In the genomic region with DNA sequence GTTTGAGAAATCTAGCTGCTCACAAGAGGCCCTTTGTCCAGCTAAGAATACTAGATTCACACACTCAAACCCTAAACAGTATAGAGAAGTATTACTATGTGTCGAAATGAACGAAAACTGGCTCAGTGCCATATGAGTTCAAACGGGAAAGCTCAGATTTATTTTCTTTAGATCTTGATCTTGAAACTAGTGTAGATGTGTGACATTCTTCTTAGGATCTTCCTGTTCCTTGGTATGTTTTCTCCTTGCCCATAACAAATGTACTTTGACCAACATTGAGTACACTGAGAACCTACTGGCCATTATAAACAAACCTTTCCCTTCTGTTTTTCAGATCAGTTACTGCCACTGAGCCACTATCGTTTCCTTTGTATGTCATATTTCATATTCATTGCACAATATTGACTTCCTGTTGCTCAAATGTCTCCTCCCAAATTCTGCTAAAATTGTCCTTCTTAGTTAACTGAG, we compare ENCODE assay signal across 13 cellular contexts. TPM values are rescaled to one million over a fixed set of nuclear protein-coding genes. Genes with fewer than 3 reads are reported as not detected.
DNase-seq lines count a peak whose midpoint lies in the region; ATAC-seq, FAIRE-seq and TF ChIP-seq lines count a peak whose summit lies in the region.
"Had no signal": no experiment of that assay in that cellular context is flagged by ENCODE, and none has a peak within 500 bp of the region (broad histone marks: within the 10 kb centered on the region; RNA-seq: fewer than 3 reads in every experiment).

No MANE protein-coding gene starts in this region.

- H3K27me3 ChIP-seq in HepG2 (ENCODE audit: control insufficient read depth in 1 of 2, insufficient read depth in 2 of 2, low read length in 2 of 2) (no peaks in the 10 kb centered on the region), upper lobe of left lung (no peaks in the 10 kb centered on the region)
- H3K27me3 ChIP-seq: BLaER1 had no signal

- no peak for TF ChIP-seq RAD21 in HepG2 (CRISPR knock-in tag; IDR thresholded peaks at IDR 0.05)

- TF ChIP-seq EP300 in HepG2 (IDR thresholded peaks at IDR 0.05; ENCODE audit: low read depth in 2 of 2, low read length in 2 of 2) (peak in 1 of 2 experiments; percentile 76; a peak in 2 of 4 replicates), HepG2 (CRISPR knock-in tag; IDR thresholded peaks at IDR 0.05; ENCODE audit: borderline replicate concordance) (peak; percentile 54; the same call in 1 of the 2 replicates), upper lobe of left lung (IDR thresholded peaks at IDR 0.05) (peak in 2 of 4 donors; percentile 50 to 68)

- peak; percentile 68 for ATAC-seq in HepG2
- ATAC-seq in upper lobe of left lung (ENCODE audit: low FRiP score in 2 of 2): peak; percentile 54 to 67

- no peaks in the 10 kb centered on the region for H4K20me1 ChIP-seq in HepG2 (ENCODE audit: insufficient read depth, low read length)
- H4K20me1 ChIP-seq: BLaER1 had no signal

- H3K4me3 Mint-ChIP-seq in activated naive CD4-positive, alpha-beta T cell treated with anti-CD3 and anti-CD28 coated beads, Interleukin-2, amount 50 U/mL, for 24 hours: peak overlapping the region; percentile 8
- H3K4me3 Mint-ChIP-seq: central memory CD8-positive, alpha-beta T cell had no signal

- TF ChIP-seq CTCF in astrocyte of the spinal cord (IDR thresholded peaks at IDR 0.05; ENCODE audit: low read depth, low read length): no peak
- no peak for TF ChIP-seq CTCF in HepG2 (CRISPR knock-in tag; IDR thresholded peaks at IDR 0.05)
- TF ChIP-seq CTCF in upper lobe of left lung (IDR thresholded peaks at IDR 0.05): peak in 1 of 6 experiments; percentile 4

- no peaks in the 10 kb centered on the region for H3K27me3 Mint-ChIP-seq in activated naive CD4-positive, alpha-beta T cell treated with anti-CD3 and anti-CD28 coated beads, Interleukin-2, amount 50 U/mL, for 24 hours

- peak overlapping the region; percentile 53 for H3K9ac ChIP-seq in HepG2 (ENCODE audit: insufficient read depth, low read depth, low read length)
- H3K9ac ChIP-seq: BLaER1 had no signal

- H3K9me3 Mint-ChIP-seq in activated naive CD4-positive, alpha-beta T cell treated with anti-CD3 and anti-CD28 coated beads, Interleukin-2, amount 50 U/mL, for 24 hours: no peaks in the 10 kb centered on the region
- H3K9me3 Mint-ChIP-seq: central memory CD8-positive, alpha-beta T cell; immature natural killer cell had no signal

- no peak for FAIRE-seq in HepG2 (lab: Jason Lieb, UNC)

- H3K9me3 ChIP-seq in HepG2 (ENCODE audit: low read length) (no peaks in the 10 kb centered on the region), upper lobe of left lung (no peaks in the 10 kb centered on the region)
- H3K9me3 ChIP-seq: BLaER1 had no signal

- H3K4me3 ChIP-seq in astrocyte of the spinal cord (ENCODE audit: low read depth, low read length) (no peak overlapping the region), HepG2 (replicated peaks in 1 of 3; ENCODE audit: insufficient read depth in 1 of 3, low read depth in 2 of 3, low read length in 3 of 3) (peak overlapping the region in 2 of 3 experiments; percentile 26 to 35; a peak in 4 of 6 replicates), upper lobe of left lung (peak overlapping the region in 2 of 4 donors; percentile 14 to 17)
- H3K4me3 ChIP-seq: BLaER1 had no signal

- in situ Hi-C loops in astrocyte of the spinal cord (cut with HindIII; ENCODE audit: low sequenced_read_pairs): no loop called here
- in situ Hi-C loops in HepG2 (cut with HindIII; ENCODE audit: extremely low pct_ligation_motif_present, low pct_unique_long_range_greater_than_20kb): no loop called here

- peak overlapping the region; percentile 62 for H3K4me2 ChIP-seq in HepG2 (ENCODE audit: low read depth, low read length)
- H3K4me2 ChIP-seq: BLaER1 had no signal

- intact Hi-C loops in HepG2 (cut with micrococcal nuclease; ENCODE audit: unreplicated experiment): loop anchor here (5.0 kb wide), 3 partner anchors 36 to 96 kb away; a partner anchor contains a TSS

- peaks cover 15% of the 10 kb centered on the region for H3K4me1 Mint-ChIP-seq in activated naive CD4-positive, alpha-beta T cell treated with anti-CD3 and anti-CD28 coated beads, Interleukin-2, amount 50 U/mL, for 24 hours

- CTCF ChIA-PET in HepG2 (lab: Yijun Ruan, JAX; ENCODE audit: low intra/inter-chr PET ratio, low total read pairs): no interaction called here

- 6% methylated on average over 4 of the region's 4 CpGs for WGBS in HepG2 (ENCODE audit: low lambda C conversion rate)
- 1 to 3% methylated on average over 4 of the region's 4 CpGs for WGBS in upper lobe of left lung, 2 donors

- DNase-seq in activated naive CD4-positive, alpha-beta T cell (lab: John Stamatoyannopoulos, UW): no peak
- DNase-seq in astrocyte of the spinal cord (ENCODE audit: low read depth, low spot score) (peak; percentile 5), HepG2 (ENCODE audit: low spot score) (peak; percentile 86), upper lobe of left lung (no peak), NCI-H2171 (lab: John Stamatoyannopoulos, UW) (no peak), HCEC 1CT (no peak)
- DNase-seq in stimulated activated CD8-positive, alpha-beta memory T cell treated with anti-CD3 and anti-CD28 coated beads, Interleukin-4, amount 100 ng/mL, for 48 hours: no peak
- DNase-seq: NCI-H2081 treated with DMSO at 0.1 percent for 48 hours; stimulated activated CD4-positive, alpha-beta T cell treated with anti-CD3 and anti-CD28 coated beads, Interleukin-2, amount 100 ng/mL, for 24 hours had no signal

- no peaks in the 10 kb centered on the region for H3K36me3 Mint-ChIP-seq in activated naive CD4-positive, alpha-beta T cell treated with anti-CD3 and anti-CD28 coated beads, Interleukin-2, amount 50 U/mL, for 24 hours
- H3K36me3 Mint-ChIP-seq: immature natural killer cell had no signal

- H3K4me1 ChIP-seq in HepG2 (ENCODE audit: insufficient read depth, low read length): peaks cover 78% of the 10 kb centered on the region
- H3K4me1 ChIP-seq in upper lobe of left lung: peaks cover 43 to 52% (median 46%) of the 10 kb centered on the region in 4 donors
- H3K4me1 ChIP-seq: BLaER1 had no signal

- BruUV-seq in HepG2 (replicated peaks; lab: Mats Ljungman, UMichigan): no TSS peak

- no peaks in the 10 kb centered on the region for H3K79me2 ChIP-seq in HepG2 (ENCODE audit: insufficient read depth, low read length)

- H3K36me3 ChIP-seq in HepG2 (replicated peaks in 1 of 2; ENCODE audit: control insufficient read depth in 1 of 2, insufficient read depth in 2 of 2, low read length in 2 of 2) (no peaks in the 10 kb centered on the region), upper lobe of left lung (no peaks in the 10 kb centered on the region)
- H3K36me3 ChIP-seq: BLaER1 had no signal

- H2AFZ ChIP-seq in HepG2 (ENCODE audit: low read length): peak overlapping the region; percentile 55

- POLR2A ChIA-PET in HepG2 (lab: Yijun Ruan, JAX): interaction anchor here (0.7 to 2.6 kb wide), 13 partner anchors 9 to 130 kb away, joined by 3 to 35 read pairs (median 4); a partner anchor contains a TSS

- TF ChIP-seq POLR2A in HepG2 (IDR thresholded peaks at IDR 0.05; ENCODE audit: insufficient read depth in 1 of 2, low read depth in 2 of 2, low read length in 2 of 2) (no peak), upper lobe of left lung (IDR thresholded peaks at IDR 0.05) (peak in 1 of 4 donors; percentile 29)

- H3K27ac ChIP-seq in HepG2 (ENCODE audit: extremely low read length, insufficient read depth, low read length): peak overlapping the region; percentile 74
- peak overlapping the region; percentile 54 to 86 (median 80) for H3K27ac ChIP-seq in upper lobe of left lung
- H3K27ac ChIP-seq: BLaER1 had no signal

- no peak overlapping the region for H3K27ac Mint-ChIP-seq in activated naive CD4-positive, alpha-beta T cell treated with anti-CD3 and anti-CD28 coated beads, Interleukin-2, amount 50 U/mL, for 24 hours

TF ChIP-seq in HepG2, 621 proteins besides CTCF, POLR2A, EP300 and RAD21 (continues in another document):
- TF ChIP-seq HDAC2 (CRISPR knock-in tag; IDR thresholded peaks at IDR 0.05) (peak; percentile 68; the same call in 1 of the 2 replicates), FOXP1 (IDR thresholded peaks at IDR 0.05) (no peak), FOXP1 (CRISPR knock-in tag; IDR thresholded peaks at IDR 0.05) (peak; percentile 67; the same call in 1 of the 2 replicates), YEATS4 (CRISPR knock-in tag; IDR thresholded peaks at IDR 0.05; ENCODE audit: borderline replicate concordance) (no peak), FOXA3 (CRISPR knock-in tag; IDR thresholded peaks at IDR 0.05) (peak; percentile 85), ZSCAN9 (CRISPR knock-in tag; IDR thresholded peaks at IDR 0.05; ENCODE audit: borderline replicate concordance) (0 out of 2 replicates have a peak, but pooled peaks have one; percentile 14), ZNF331 (CRISPR knock-in tag; IDR thresholded peaks at IDR 0.05) (peak; percentile 45; the same call in 1 of the 2 replicates), IRF2 (CRISPR knock-in tag; IDR thresholded peaks at IDR 0.05) (peak; percentile 29; the same call in 1 of the 2 replicates), CBFB (CRISPR knock-in tag; IDR thresholded peaks at IDR 0.05) (no peak)

RNA-seq across cellular contexts. Expression of a gene that starts 21.3 kb away (rescaled TPM):
- total RNA-seq in HepG2 (2016; rRNA removed; fragmentation: Illumina TruSeq; extraction: Trizol) (0.31 and 0.44 TPM in 2 replicates), upper lobe of left lung (1 to 10 TPM in 1 of 6 donors, not detected in 5; 6.3 TPM)
- total RNA-seq in HepG2 (2016; cell fraction: cytosol; rRNA removed; fragmentation: Illumina TruSeq; extraction: Trizol; ENCODE audit: low read depth): not detected in 2 replicates
- 0.24 and 0.28 TPM in 2 replicates for total RNA-seq in HepG2 (2016; cell fraction: insoluble cytoplasmic fraction; rRNA removed; fragmentation: Illumina TruSeq; extraction: Trizol)
- total RNA-seq in HepG2 (2016; cell fraction: membrane; rRNA removed; fragmentation: Illumina TruSeq; extraction: Trizol): 0.15 and 0.28 TPM in 2 replicates
- total RNA-seq in HepG2 (2016; cell fraction: nucleus; rRNA removed; fragmentation: Illumina TruSeq; extraction: Trizol): 0.31 and 0.34 TPM in 2 replicates
- polyA plus RNA-seq in HepG2 (2011; rRNA removed): 0.34 and 0.53 TPM in 2 replicates
- 0.19 and 0.23 TPM in 2 replicates for polyA plus RNA-seq in HepG2 (2011; cell fraction: cytosol; rRNA removed)
- 0.16 and 0.21 TPM in 2 replicates for polyA plus RNA-seq in HepG2 (2011; cell fraction: nucleus; rRNA removed)
- polyA plus RNA-seq in HepG2 (2012): 0.15 and 0.30 TPM in 2 replicates
- polyA plus RNA-seq in HepG2 (2016; cell fraction: cytosol; fragmentation: Illumina TruSeq; extraction: Trizol; ENCODE audit: low read depth): 0.08 and 0.12 TPM in 2 replicates
- polyA plus RNA-seq in HepG2 (2016; cell fraction: insoluble cytoplasmic fraction; fragmentation: Illumina TruSeq; extraction: Trizol; ENCODE audit: low read depth): 0.50 and 0.66 TPM in 2 replicates
- 0.13 and 0.16 TPM in 2 replicates for polyA plus RNA-seq in HepG2 (2016; cell fraction: membrane; fragmentation: Illumina TruSeq; extraction: Trizol; ENCODE audit: low read depth)
- polyA plus RNA-seq in HepG2 (2016; cell fraction: nucleus; fragmentation: Illumina TruSeq; extraction: Trizol; ENCODE audit: insufficient read depth, low read depth): 0.40 and 0.91 TPM in 2 replicates
- 0.22 TPM in 1 of 2 replicates, not detected in the other for polyA minus RNA-seq in HepG2 (2011; rRNA and poly(A)+ RNA removed; ENCODE audit: low replicate concordance)
- polyA minus RNA-seq in HepG2 (2011; cell fraction: cytosol; rRNA and poly(A)+ RNA removed): 0.69 TPM in 1 of 2 replicates, not detected in the other
- polyA minus RNA-seq in HepG2 (2011; cell fraction: nucleus; rRNA and poly(A)+ RNA removed): 0.39 and 0.62 TPM in 2 replicates
- polyA plus RNA-seq: immature natural killer cell had no signal

Comparison
In these comparisons a context has a peak if more than half of its experiments do, and no peak if none do; other contexts are left out.
1. DNase-seq: peak in astrocyte of the spinal cord (single experiment) and HepG2 (single experiment); none in activated naive CD4-positive, alpha-beta T cell (0 of 4), upper lobe of left lung (0 of 2), NCI-H2171 (single experiment), stimulated activated CD8-positive, alpha-beta memory T cell treated with anti-CD3 and anti-CD28 coated beads, Interleukin-4, amount 100 ng/mL, for 48 hours (single experiment) and HCEC 1CT (single experiment).